ENCODE assay signal across 1 cellular context in the genomic region with DNA sequence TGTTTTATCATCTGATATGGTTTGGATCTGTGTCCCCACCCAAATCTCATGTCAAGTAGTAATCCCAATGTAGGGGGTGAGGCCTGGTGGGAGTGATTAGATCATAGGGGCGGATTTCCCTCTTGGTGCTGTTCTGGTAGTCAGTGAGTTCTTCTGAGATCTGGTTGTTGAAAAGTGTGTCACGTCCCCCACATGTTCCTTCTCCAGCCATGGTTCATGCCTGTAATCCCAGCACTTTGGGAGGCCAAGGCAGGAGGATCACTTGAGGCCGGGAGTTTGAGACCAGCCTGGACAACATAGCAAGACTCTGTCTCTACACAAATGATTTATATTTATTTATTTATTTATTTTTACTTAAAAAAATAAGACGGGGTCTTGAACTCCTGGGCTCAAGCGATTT.
TF ChIP-seq lines count a peak whose summit lies in the region.

No MANE protein-coding gene starts in this region.

TF ChIP-seq in HEK293, 187 proteins besides CTCF, POLR2A, EP300 and RAD21 (continued from another document):
- TF ChIP-seq, protein P1, sequence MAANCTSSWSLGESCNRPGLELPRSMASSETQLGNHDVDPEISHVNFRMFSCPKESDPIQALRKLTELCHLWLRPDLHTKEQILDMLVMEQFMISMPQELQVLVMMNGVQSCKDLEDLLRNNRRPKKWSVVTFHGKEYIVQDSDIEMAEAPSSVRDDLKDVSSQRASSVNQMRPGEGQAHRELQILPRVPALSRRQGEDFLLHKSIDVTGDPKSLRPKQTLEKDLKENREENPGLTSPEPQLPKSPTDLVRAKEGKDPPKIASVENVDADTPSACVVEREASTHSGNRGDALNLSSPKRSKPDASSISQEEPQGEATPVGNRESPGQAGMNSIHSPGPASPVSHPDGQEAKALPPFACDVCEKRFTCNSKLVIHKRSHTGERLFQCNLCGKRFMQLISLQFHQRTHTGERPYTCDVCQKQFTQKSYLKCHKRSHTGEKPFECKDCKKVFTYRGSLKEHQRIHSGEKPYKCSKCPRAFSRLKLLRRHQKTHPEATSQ (tag by site-specific recombination; IDR thresholded peaks at IDR 0.05), result 0 out of 2 replicates have a peak, but pooled peaks have one; percentile 63
- TF ChIP-seq, protein P2, sequence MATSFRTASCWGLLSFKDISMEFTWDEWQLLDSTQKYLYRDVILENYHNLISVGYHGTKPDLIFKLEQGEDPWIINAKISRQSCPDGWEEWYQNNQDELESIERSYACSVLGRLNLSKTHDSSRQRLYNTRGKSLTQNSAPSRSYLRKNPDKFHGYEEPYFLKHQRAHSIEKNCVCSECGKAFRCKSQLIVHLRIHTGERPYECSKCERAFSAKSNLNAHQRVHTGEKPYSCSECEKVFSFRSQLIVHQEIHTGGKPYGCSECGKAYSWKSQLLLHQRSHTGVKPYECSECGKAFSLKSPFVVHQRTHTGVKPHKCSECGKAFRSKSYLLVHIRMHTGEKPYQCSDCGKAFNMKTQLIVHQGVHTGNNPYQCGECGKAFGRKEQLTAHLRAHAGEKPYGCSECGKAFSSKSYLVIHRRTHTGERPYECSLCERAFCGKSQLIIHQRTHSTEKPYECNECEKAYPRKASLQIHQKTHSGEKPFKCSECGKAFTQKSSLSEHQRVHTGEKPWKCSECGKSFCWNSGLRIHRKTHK (tag by site-specific recombination; IDR thresholded peaks at IDR 0.05), result no peak
